8 cellular contexts compared by ENCODE assay signal in genomic region chr15:45635191-45635638, GRCh38. TPM values are rescaled to one million over a fixed set of nuclear protein-coding genes. Genes with fewer than 3 reads are reported as not detected.
DNase-seq lines count a peak whose midpoint lies in the region; ATAC-seq and TF ChIP-seq lines count a peak whose summit lies in the region.

No MANE protein-coding gene starts in this region.

- peak; percentile 75 to 77 for DNase-seq in NOMO-1 (lab: John Stamatoyannopoulos, UW; ENCODE audit: unreplicated experiment in 2 of 2)
- DNase-seq in activated T-helper 9 cell treated with anti-CD3 and anti-CD28 coated beads, Interleukin-2, amount 50 U/mL, for 16 hours (ENCODE audit: low read depth), result peak; percentile 62
- DNase-seq in glomerular visceral epithelial cell (ENCODE audit: extremely low spot score), result peak; percentile 57
- DNase-seq in ovary, result peak; percentile 40 to 59 (median 56)
- DNase-seq in tibial artery, result peak; percentile 68 to 85
- DNase-seq in G401 (ENCODE audit: low spot score), result no peak

- TF ChIP-seq CTCF in ovary (IDR thresholded peaks at IDR 0.05) (peak in 2 of 3 donors; percentile 21 to 34), tibial artery (IDR thresholded peaks at IDR 0.05) (peak in 1 of 2 experiments; percentile 57)

- H3K36me3 ChIP-seq in ovary, result no peaks in the 10 kb centered on the region
- H3K36me3 ChIP-seq in tibial artery, result no peaks in the 10 kb centered on the region

- H3K27me3 ChIP-seq in ovary (no peaks in the 10 kb centered on the region), tibial artery (no peaks in the 10 kb centered on the region)

- H3K4me1 ChIP-seq in ovary (ENCODE audit: insufficient read depth), result peaks cover 5% of the 10 kb centered on the region
- H3K4me1 ChIP-seq in tibial artery, result peaks cover 5 to 60% (median 34%) of the 10 kb centered on the region in 4 donors

- H3K9me3 ChIP-seq in ovary (no peaks in the 10 kb centered on the region), tibial artery (no peaks in the 10 kb centered on the region)

- H3K27ac ChIP-seq in ovary (peak overlapping the region; percentile 1 to 3), tibial artery (peak overlapping the region; percentile 93 to 96)

- intact Hi-C loops in ovary (cut with DNase I), result no loop called here
- intact Hi-C loops in tibial artery (cut with DNase I; ENCODE audit: low total_unique reads), result no loop called here

- peak overlapping the region; percentile 65 for H3K4me3 ChIP-seq in ovary
- peak overlapping the region; percentile 70 to 86 for H3K4me3 ChIP-seq in tibial artery

- in situ Hi-C loops in G401 (cut with HindIII; ENCODE audit: low sequenced_read_pairs), result no loop called here

- TF ChIP-seq POLR2A in ovary (IDR thresholded peaks at IDR 0.05), result no peak

- ATAC-seq in GM18508 (IDR thresholded peaks at IDR 0.05; ENCODE audit: insufficient read depth, unreplicated experiment), result peak; percentile 27
- ATAC-seq in HG02759 (IDR thresholded peaks at IDR 0.05; ENCODE audit: unreplicated experiment), result peak; percentile 50

- TF ChIP-seq EP300 in ovary (IDR thresholded peaks at IDR 0.05), result no peak

- 0 to 1% (median 1%) methylated on average over 27 to 29 of the region's 29 CpGs for WGBS in ovary, 3 donors

RNA-seq across cellular contexts. Expression of gene SQOR, which starts 0.4 kb away (rescaled TPM):
- 10 to 100 TPM in 5 of 7 donors, 1 to 10 TPM in 2; 5.5 to 28.1 (median 11.3) TPM for total RNA-seq in ovary
- 10 to 100 TPM; 11.8 to 35.1 TPM for polyA plus RNA-seq in ovary
- 80.3 and 91.1 TPM in 2 replicates for total RNA-seq in G401 (2014; rRNA removed; shearing (Covaris generic))

RNA-seq across cellular contexts. Expression of gene BLOC1S6, which starts 48.0 kb away (rescaled TPM):
- 10 to 100 TPM; 34.1 to 58.3 (median 46.1) TPM for total RNA-seq in ovary
- 10 to 100 TPM; 28.8 to 32.2 TPM for polyA plus RNA-seq in ovary
- total RNA-seq in G401 (2014; rRNA removed; shearing (Covaris generic)), result 53.4 and 114 TPM in 2 replicates
